2 cellular contexts compared by ENCODE assay signal in the genomic region with DNA sequence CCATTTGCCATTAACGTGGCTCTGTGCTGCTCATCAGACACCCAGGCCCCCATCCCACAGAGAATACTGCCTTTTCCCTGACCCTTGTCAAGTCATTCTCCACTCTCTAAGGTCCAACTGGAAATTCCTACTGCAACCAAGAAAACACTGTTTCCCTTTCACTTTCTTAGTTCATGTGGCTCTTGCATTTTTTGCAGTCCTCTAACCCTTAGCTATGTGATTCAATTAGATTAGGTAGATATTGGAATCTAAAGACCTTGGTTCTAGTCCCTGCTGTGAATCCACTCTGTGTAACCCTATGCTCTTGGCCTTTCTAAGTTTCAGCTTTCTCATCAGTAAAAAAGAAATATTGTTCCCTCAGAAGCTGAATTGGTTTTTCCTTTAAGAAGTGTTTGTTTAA.
TF ChIP-seq lines count a peak whose summit lies in the region.

No MANE protein-coding gene starts in this region.

TF ChIP-seq in IMR-90, 13 proteins besides CTCF, POLR2A, EP300 and RAD21:
- no peak for TF ChIP-seq MAZ (IDR thresholded peaks at IDR 0.05; ENCODE audit: borderline replicate concordance, low read depth, low read length)
- TF ChIP-seq, protein P1, sequence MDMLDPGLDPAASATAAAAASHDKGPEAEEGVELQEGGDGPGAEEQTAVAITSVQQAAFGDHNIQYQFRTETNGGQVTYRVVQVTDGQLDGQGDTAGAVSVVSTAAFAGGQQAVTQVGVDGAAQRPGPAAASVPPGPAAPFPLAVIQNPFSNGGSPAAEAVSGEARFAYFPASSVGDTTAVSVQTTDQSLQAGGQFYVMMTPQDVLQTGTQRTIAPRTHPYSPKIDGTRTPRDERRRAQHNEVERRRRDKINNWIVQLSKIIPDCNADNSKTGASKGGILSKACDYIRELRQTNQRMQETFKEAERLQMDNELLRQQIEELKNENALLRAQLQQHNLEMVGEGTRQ (IDR thresholded peaks at IDR 0.05; ENCODE audit: low read depth, low read length) = no peak
- TF ChIP-seq CHD1 (IDR thresholded peaks at IDR 0.05; ENCODE audit: low read depth, low read length) = no peak
- TF ChIP-seq BHLHE40 (IDR thresholded peaks at IDR 0.05; ENCODE audit: low read depth, low read length) = no peak
- TF ChIP-seq FOS (IDR thresholded peaks at IDR 0.05; ENCODE audit: low read depth, low read length) = no peak
- TF ChIP-seq SMC3 (IDR thresholded peaks at IDR 0.05; ENCODE audit: low read depth, low read length) = no peak
- TF ChIP-seq, protein P2, sequence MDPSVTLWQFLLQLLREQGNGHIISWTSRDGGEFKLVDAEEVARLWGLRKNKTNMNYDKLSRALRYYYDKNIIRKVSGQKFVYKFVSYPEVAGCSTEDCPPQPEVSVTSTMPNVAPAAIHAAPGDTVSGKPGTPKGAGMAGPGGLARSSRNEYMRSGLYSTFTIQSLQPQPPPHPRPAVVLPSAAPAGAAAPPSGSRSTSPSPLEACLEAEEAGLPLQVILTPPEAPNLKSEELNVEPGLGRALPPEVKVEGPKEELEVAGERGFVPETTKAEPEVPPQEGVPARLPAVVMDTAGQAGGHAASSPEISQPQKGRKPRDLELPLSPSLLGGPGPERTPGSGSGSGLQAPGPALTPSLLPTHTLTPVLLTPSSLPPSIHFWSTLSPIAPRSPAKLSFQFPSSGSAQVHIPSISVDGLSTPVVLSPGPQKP (IDR thresholded peaks at IDR 0.05; ENCODE audit: borderline replicate concordance, low read depth, low read length) = no peak
- TF ChIP-seq MXI1 (IDR thresholded peaks at IDR 0.05; ENCODE audit: borderline replicate concordance, low read depth, low read length) = no peak
- no peak for TF ChIP-seq RFX5 (IDR thresholded peaks at IDR 0.05; ENCODE audit: low read depth, low read length)
- no peak for TF ChIP-seq MAFK (IDR thresholded peaks at IDR 0.05; ENCODE audit: low read depth, low read length)
- TF ChIP-seq NFE2L2 (IDR thresholded peaks at IDR 0.05; ENCODE audit: low read depth, low read length) = no peak
- no peak for TF ChIP-seq RCOR1 (IDR thresholded peaks at IDR 0.05; ENCODE audit: insufficient replicate concordance, low read length)
- no peak for TF ChIP-seq CEBPB (IDR thresholded peaks at IDR 0.05; ENCODE audit: low read depth, low read length)

TF ChIP-seq in GM12878, 131 proteins besides CTCF, POLR2A, EP300 and RAD21:
- TF ChIP-seq, protein P3, sequence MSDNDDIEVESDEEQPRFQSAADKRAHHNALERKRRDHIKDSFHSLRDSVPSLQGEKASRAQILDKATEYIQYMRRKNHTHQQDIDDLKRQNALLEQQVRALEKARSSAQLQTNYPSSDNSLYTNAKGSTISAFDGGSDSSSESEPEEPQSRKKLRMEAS (IDR thresholded peaks at IDR 0.05; ENCODE audit: low read depth, low read length) = no peak
- TF ChIP-seq, protein P4, sequence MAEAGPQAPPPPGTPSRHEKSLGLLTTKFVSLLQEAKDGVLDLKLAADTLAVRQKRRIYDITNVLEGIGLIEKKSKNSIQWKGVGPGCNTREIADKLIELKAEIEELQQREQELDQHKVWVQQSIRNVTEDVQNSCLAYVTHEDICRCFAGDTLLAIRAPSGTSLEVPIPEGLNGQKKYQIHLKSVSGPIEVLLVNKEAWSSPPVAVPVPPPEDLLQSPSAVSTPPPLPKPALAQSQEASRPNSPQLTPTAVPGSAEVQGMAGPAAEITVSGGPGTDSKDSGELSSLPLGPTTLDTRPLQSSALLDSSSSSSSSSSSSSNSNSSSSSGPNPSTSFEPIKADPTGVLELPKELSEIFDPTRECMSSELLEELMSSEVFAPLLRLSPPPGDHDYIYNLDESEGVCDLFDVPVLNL (IDR thresholded peaks at IDR 0.05; ENCODE audit: low read depth, low read length) = no peak
- TF ChIP-seq EED (IDR thresholded peaks at IDR 0.05; ENCODE audit: low read depth) (no peak), SIX5 (IDR thresholded peaks at IDR 0.05; ENCODE audit: low read depth, low read length, severe bottlenecking) (no peak), NR2C1 (IDR thresholded peaks at IDR 0.05) (no peak), ZSCAN29 (IDR thresholded peaks at IDR 0.05) (no peak), CHD2 (IDR thresholded peaks at IDR 0.05; ENCODE audit: borderline replicate concordance, low read depth, low read length) (no peak), TCF7 (IDR thresholded peaks at IDR 0.05; ENCODE audit: borderline replicate concordance) (no peak), BRCA1 (IDR thresholded peaks at IDR 0.05; ENCODE audit: low read depth, low read length) (no peak), CEBPB (IDR thresholded peaks at IDR 0.05; ENCODE audit: borderline replicate concordance in 1 of 2, low read depth in 2 of 2, low read length in 2 of 2) (no peak), SRF (IDR thresholded peaks at IDR 0.05; ENCODE audit: low read depth in 2 of 2, low read length in 2 of 2) (no peak)
- TF ChIP-seq, protein P5, sequence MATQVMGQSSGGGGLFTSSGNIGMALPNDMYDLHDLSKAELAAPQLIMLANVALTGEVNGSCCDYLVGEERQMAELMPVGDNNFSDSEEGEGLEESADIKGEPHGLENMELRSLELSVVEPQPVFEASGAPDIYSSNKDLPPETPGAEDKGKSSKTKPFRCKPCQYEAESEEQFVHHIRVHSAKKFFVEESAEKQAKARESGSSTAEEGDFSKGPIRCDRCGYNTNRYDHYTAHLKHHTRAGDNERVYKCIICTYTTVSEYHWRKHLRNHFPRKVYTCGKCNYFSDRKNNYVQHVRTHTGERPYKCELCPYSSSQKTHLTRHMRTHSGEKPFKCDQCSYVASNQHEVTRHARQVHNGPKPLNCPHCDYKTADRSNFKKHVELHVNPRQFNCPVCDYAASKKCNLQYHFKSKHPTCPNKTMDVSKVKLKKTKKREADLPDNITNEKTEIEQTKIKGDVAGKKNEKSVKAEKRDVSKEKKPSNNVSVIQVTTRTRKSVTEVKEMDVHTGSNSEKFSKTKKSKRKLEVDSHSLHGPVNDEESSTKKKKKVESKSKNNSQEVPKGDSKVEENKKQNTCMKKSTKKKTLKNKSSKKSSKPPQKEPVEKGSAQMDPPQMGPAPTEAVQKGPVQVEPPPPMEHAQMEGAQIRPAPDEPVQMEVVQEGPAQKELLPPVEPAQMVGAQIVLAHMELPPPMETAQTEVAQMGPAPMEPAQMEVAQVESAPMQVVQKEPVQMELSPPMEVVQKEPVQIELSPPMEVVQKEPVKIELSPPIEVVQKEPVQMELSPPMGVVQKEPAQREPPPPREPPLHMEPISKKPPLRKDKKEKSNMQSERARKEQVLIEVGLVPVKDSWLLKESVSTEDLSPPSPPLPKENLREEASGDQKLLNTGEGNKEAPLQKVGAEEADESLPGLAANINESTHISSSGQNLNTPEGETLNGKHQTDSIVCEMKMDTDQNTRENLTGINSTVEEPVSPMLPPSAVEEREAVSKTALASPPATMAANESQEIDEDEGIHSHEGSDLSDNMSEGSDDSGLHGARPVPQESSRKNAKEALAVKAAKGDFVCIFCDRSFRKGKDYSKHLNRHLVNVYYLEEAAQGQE (IDR thresholded peaks at IDR 0.05; ENCODE audit: low read depth, low read length) = no peak
- TF ChIP-seq, protein P6, sequence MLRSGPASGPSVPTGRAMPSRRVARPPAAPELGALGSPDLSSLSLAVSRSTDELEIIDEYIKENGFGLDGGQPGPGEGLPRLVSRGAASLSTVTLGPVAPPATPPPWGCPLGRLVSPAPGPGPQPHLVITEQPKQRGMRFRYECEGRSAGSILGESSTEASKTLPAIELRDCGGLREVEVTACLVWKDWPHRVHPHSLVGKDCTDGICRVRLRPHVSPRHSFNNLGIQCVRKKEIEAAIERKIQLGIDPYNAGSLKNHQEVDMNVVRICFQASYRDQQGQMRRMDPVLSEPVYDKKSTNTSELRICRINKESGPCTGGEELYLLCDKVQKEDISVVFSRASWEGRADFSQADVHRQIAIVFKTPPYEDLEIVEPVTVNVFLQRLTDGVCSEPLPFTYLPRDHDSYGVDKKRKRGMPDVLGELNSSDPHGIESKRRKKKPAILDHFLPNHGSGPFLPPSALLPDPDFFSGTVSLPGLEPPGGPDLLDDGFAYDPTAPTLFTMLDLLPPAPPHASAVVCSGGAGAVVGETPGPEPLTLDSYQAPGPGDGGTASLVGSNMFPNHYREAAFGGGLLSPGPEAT (IDR thresholded peaks at IDR 0.05; ENCODE audit: low read depth) = no peak
- TF ChIP-seq, protein P7, sequence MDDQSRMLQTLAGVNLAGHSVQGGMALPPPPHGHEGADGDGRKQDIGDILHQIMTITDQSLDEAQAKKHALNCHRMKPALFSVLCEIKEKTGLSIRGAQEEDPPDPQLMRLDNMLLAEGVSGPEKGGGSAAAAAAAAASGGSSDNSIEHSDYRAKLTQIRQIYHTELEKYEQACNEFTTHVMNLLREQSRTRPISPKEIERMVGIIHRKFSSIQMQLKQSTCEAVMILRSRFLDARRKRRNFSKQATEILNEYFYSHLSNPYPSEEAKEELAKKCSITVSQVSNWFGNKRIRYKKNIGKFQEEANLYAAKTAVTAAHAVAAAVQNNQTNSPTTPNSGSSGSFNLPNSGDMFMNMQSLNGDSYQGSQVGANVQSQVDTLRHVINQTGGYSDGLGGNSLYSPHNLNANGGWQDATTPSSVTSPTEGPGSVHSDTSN (IDR thresholded peaks at IDR 0.05; ENCODE audit: insufficient replicate concordance, low read depth, low read length) = no peak
- TF ChIP-seq, protein P8, sequence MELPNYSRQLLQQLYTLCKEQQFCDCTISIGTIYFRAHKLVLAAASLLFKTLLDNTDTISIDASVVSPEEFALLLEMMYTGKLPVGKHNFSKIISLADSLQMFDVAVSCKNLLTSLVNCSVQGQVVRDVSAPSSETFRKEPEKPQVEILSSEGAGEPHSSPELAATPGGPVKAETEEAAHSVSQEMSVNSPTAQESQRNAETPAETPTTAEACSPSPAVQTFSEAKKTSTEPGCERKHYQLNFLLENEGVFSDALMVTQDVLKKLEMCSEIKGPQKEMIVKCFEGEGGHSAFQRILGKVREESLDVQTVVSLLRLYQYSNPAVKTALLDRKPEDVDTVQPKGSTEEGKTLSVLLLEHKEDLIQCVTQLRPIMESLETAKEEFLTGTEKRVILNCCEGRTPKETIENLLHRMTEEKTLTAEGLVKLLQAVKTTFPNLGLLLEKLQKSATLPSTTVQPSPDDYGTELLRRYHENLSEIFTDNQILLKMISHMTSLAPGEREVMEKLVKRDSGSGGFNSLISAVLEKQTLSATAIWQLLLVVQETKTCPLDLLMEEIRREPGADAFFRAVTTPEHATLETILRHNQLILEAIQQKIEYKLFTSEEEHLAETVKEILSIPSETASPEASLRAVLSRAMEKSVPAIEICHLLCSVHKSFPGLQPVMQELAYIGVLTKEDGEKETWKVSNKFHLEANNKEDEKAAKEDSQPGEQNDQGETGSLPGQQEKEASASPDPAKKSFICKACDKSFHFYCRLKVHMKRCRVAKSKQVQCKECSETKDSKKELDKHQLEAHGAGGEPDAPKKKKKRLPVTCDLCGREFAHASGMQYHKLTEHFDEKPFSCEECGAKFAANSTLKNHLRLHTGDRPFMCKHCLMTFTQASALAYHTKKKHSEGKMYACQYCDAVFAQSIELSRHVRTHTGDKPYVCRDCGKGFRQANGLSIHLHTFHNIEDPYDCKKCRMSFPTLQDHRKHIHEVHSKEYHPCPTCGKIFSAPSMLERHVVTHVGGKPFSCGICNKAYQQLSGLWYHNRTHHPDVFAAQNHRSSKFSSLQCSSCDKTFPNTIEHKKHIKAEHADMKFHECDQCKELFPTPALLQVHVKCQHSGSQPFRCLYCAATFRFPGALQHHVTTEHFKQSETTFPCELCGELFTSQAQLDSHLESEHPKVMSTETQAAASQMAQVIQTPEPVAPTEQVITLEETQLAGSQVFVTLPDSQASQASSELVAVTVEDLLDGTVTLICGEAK (IDR thresholded peaks at IDR 0.05; ENCODE audit: borderline replicate concordance) = no peak
- TF ChIP-seq, protein P9, sequence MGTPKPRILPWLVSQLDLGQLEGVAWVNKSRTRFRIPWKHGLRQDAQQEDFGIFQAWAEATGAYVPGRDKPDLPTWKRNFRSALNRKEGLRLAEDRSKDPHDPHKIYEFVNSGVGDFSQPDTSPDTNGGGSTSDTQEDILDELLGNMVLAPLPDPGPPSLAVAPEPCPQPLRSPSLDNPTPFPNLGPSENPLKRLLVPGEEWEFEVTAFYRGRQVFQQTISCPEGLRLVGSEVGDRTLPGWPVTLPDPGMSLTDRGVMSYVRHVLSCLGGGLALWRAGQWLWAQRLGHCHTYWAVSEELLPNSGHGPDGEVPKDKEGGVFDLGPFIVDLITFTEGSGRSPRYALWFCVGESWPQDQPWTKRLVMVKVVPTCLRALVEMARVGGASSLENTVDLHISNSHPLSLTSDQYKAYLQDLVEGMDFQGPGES (IDR thresholded peaks at IDR 0.05) = no peak
TF ChIP-seq in GM12878: peak in this region for 0.
